In genomic region chr1:6245869-6246496, GRCh38 we compare ENCODE assay signal across 1 cellular context.
TF ChIP-seq lines count a peak whose summit lies in the region.

No MANE protein-coding gene starts in this region.

TF ChIP-seq in endothelial cell of umbilical vein, 7 proteins besides CTCF, POLR2A, EP300 and RAD21 (continued from another document):
- TF ChIP-seq EZH2 (IDR thresholded peaks at IDR 0.05; ENCODE audit: borderline replicate concordance, low read depth, low read length, severe bottlenecking) = no peak
- TF ChIP-seq FOS (IDR thresholded peaks at IDR 0.05; ENCODE audit: borderline replicate concordance, insufficient read depth, low read length) = no peak
